8 cellular contexts compared by ENCODE assay signal in the genomic region with DNA sequence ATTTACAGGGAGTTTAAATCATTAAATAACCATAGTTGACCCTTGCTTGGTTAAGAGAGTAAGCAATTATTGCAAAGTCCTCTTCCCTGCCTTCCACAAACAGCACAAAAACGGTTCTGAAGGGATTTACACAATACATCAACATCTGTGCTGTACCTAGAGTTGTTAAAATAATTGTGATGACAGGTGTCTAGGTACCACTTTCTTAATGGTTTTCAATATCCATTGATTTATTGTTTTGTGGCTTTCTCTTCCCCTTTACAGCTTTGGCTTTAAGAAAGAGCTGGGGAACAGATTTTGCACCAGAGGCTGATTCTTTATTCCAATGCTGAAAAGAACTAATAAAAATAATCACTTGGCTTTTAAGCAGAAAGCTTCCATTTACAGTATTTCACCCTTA. TPM values are rescaled to one million over a fixed set of nuclear protein-coding genes. Genes with fewer than 3 reads are reported as not detected.
A peak's percentile ranks its signal among the peaks of the same experiment; 100 is the strongest.
DNase-seq lines count a peak whose midpoint lies in the region; ATAC-seq and TF ChIP-seq lines count a peak whose summit lies in the region.

No MANE protein-coding gene starts in this region.

- POLR2A ChIA-PET in PC-3 (lab: Charles Lee; ENCODE audit: unreplicated experiment), result interaction anchor here (0.5 to 0.9 kb wide), 14 partner anchors 11 to 1240 kb away, joined by 3 to 17 read pairs (median 4); no protein-coding TSS in a partner anchor

- H3K9ac ChIP-seq in PC-3 (ENCODE audit: low read length), result no peak overlapping the region

- no peaks in the 10 kb centered on the region for H3K9me3 ChIP-seq in PC-3 (ENCODE audit: low read length)
- no peaks in the 10 kb centered on the region for H3K9me3 ChIP-seq in gastroesophageal sphincter
- no peaks in the 10 kb centered on the region for H3K9me3 ChIP-seq in stomach

- no peaks in the 10 kb centered on the region for H3K9me2 ChIP-seq in PC-3 (replicated peaks; ENCODE audit: low read length)

- no peaks in the 10 kb centered on the region for H3F3A ChIP-seq in PC-3 (ENCODE audit: low read length, unreplicated experiment)

- CTCF ChIA-PET in PC-3 (lab: Charles Lee), result interaction anchor here (0.6 to 1.6 kb wide), 2 partner anchors 94 to 1029 kb away, joined by 3 to 10 read pairs; no protein-coding TSS in a partner anchor

- peak overlapping the region; percentile 99 for H3K4me3 ChIP-seq in PC-3 (ENCODE audit: low read length)
- peak overlapping the region; percentile 48 to 88 for H3K4me3 ChIP-seq in gastroesophageal sphincter
- peak overlapping the region; percentile 68 to 82 (median 80) for H3K4me3 ChIP-seq in stomach

- H3K27ac ChIP-seq in PC-3 (ENCODE audit: low read length) (no peak overlapping the region), gastroesophageal sphincter (peak overlapping the region in 3 of 4 donors; percentile 49 to 97 (median 94)), stomach (peak overlapping the region in 4 of 5 donors; percentile 88 to 97 (median 96))

- 6% methylated on average over 1 of the region's 1 CpG; no CpG with 5 or more reads in 1 of the 2 donors for WGBS in gastroesophageal sphincter (ENCODE audit: low coverage in 1 of 2), 2 donors
- WGBS in stomach, 5 donors, result 0 to 10% (median 2%) methylated on average over 1 of the region's 1 CpG

- H3K4me1 ChIP-seq in PC-3 (ENCODE audit: insufficient read depth, low read length), result peaks cover 21% of the 10 kb centered on the region
- H3K4me1 ChIP-seq in gastroesophageal sphincter, result peaks cover 0 to 34% (median 0%) of the 10 kb centered on the region in 3 donors
- peaks cover 7 to 25% (median 21%) of the 10 kb centered on the region in 4 donors for H3K4me1 ChIP-seq in stomach

- peak overlapping the region; percentile 39 for H2AFZ ChIP-seq in PC-3 (ENCODE audit: low read length)

- H3K79me2 ChIP-seq in PC-3 (ENCODE audit: low read length), result peaks cover 54% of the 10 kb centered on the region

- no peak for TF ChIP-seq POLR2A in gastroesophageal sphincter (IDR thresholded peaks at IDR 0.05)
- no peak for TF ChIP-seq POLR2A in stomach (IDR thresholded peaks at IDR 0.05)

- ATAC-seq in PC-3 (no peak), gastroesophageal sphincter (no peak), HG02852 (IDR thresholded peaks at IDR 0.05; ENCODE audit: unreplicated experiment) (no peak), HG02885 (IDR thresholded peaks at IDR 0.05; ENCODE audit: poor library complexity, unreplicated experiment) (no peak)

- H3K36me3 ChIP-seq in PC-3 (ENCODE audit: low read depth, low read length) (peaks cover 12% of the 10 kb centered on the region), gastroesophageal sphincter (no peaks in the 10 kb centered on the region), stomach (no peaks in the 10 kb centered on the region)

- TF ChIP-seq EP300 in gastroesophageal sphincter (IDR thresholded peaks at IDR 0.05) (no peak), stomach (IDR thresholded peaks at IDR 0.05) (no peak)

- DNase-seq in DMS79 treated with DMSO at 0.1 percent for 48 hours (lab: John Stamatoyannopoulos, UW) (peak; percentile 75), DMS79 (lab: John Stamatoyannopoulos, UW) (no peak), PC-3 (peak; percentile 4), stomach (no peak), H4 (ENCODE audit: low spot score) (no peak)

- TF ChIP-seq CTCF in PC-3 (conservative IDR thresholded peaks at IDR 0.05; ENCODE audit: low read depth, low read length) (no peak), gastroesophageal sphincter (IDR thresholded peaks at IDR 0.05) (no peak), stomach (IDR thresholded peaks at IDR 0.05) (no peak)

- H3K4me2 ChIP-seq in PC-3 (ENCODE audit: low read length), result peak overlapping the region; percentile 92

- TSS peak; percentile 25 for BruUV-seq in PC-3 (replicated peaks; lab: Mats Ljungman, UMichigan)

- intact Hi-C loops in PC-3 (cut with micrococcal nuclease) (loop anchor here (5.0 to 10.0 kb wide), 7 partner anchors 552 to 1822 kb away; no protein-coding TSS in a partner anchor), stomach (cut with DNase I; ENCODE audit: low total_unique reads) (no loop called here)

- H4K20me1 ChIP-seq in PC-3 (ENCODE audit: low read length), result peaks cover 16% of the 10 kb centered on the region

- H3K27me3 ChIP-seq in PC-3 (ENCODE audit: low read length), result no peaks in the 10 kb centered on the region
- H3K27me3 ChIP-seq in gastroesophageal sphincter, result no peaks in the 10 kb centered on the region
- no peaks in the 10 kb centered on the region for H3K27me3 ChIP-seq in stomach

RNA-seq across cellular contexts. Expression of a gene that starts 0.6 kb away (rescaled TPM):
- total RNA-seq in PC-3 (2014; rRNA removed) (46.1 and 62.8 TPM in 2 replicates), gastroesophageal sphincter (1 to 10 TPM; 3.3 to 4.6 (median 4.1) TPM), stomach (10 to 100 TPM in 4 of 5 donors, 1 to 10 TPM in 1; 1.2 to 62.0 (median 28.1) TPM)
- polyA plus RNA-seq in stomach, result 10 to 100 TPM in 2 of 3 donors, 1 to 10 TPM in 1; 5.3 to 21.3 (median 11.8) TPM
- total RNA-seq in H4 (2014; rRNA removed; shearing (Covaris generic)), result 29.5 and 30.4 TPM in 2 replicates

Comparison
In these comparisons a context has a peak if more than half of its experiments do, and no peak if none do; other contexts are left out.
1. DNase-seq: peak in DMS79 treated with DMSO at 0.1 percent for 48 hours (single experiment) and PC-3 (single experiment); none in DMS79 (single experiment), stomach (single experiment) and H4 (single experiment).
2. Peak in every context shown above with its lines, with median percentiles within 50 percentile points of each other: H3K4me3 ChIP-seq.